8 cellular contexts compared by ENCODE assay signal in genomic region chr20:297098-297924, GRCh38. TPM values are rescaled to one million over a fixed set of nuclear protein-coding genes. Genes with fewer than 3 reads are reported as not detected.
DNase-seq lines count a peak whose midpoint lies in the region; ATAC-seq and TF ChIP-seq lines count a peak whose summit lies in the region.

ZCCHC3 (plus strand) TSS chr20:297570; CDS start chr20:297587, 17 bp downstream.

- peaks cover 6% of the 10 kb centered on the region for H3K36me3 ChIP-seq in CD8-positive, alpha-beta memory T cell (ENCODE audit: insufficient read depth, low read length)
- H3K36me3 ChIP-seq in ectodermal cell (ENCODE audit: control insufficient read depth, insufficient read depth, low read length) = no peaks in the 10 kb centered on the region
- no peaks in the 10 kb centered on the region for H3K36me3 ChIP-seq in lower lobe of right lung

- peak; percentile 75 for ATAC-seq in GM19438 (IDR thresholded peaks at IDR 0.05; ENCODE audit: low read depth, unreplicated experiment)
- ATAC-seq in HG03575 (IDR thresholded peaks at IDR 0.05; ENCODE audit: extremely low read depth, insufficient number of reproducible peaks, low FRiP score, unreplicated experiment) = peak; percentile 43
- peak; percentile 86 for ATAC-seq in activated CD8-positive, alpha-beta T cell treated with anti-CD3 and anti-CD28 coated beads for 36 hours
- peak; percentile 92 to 94 for ATAC-seq in lower lobe of right lung

- H3K27me3 Mint-ChIP-seq in CD8-positive, alpha-beta memory T cell = peaks cover 0 to 2% of the 10 kb centered on the region in 2 donors
- no peaks in the 10 kb centered on the region for H3K27me3 Mint-ChIP-seq in activated CD8-positive, alpha-beta T cell treated with anti-CD3 and anti-CD28 coated beads for 36 hours

- DNase-seq in CD8-positive, alpha-beta memory T cell = peak; percentile 73 to 89 (median 81)
- DNase-seq in NCI-H82 (lab: John Stamatoyannopoulos, UW) (peak; percentile 95), lower lobe of right lung (peak; percentile 94)
- peak; percentile 90 for DNase-seq in activated CD8-positive, alpha-beta T cell treated with anti-CD3 and anti-CD28 coated beads for 36 hours
- DNase-seq in stimulated activated CD4-positive, alpha-beta T cell treated with anti-CD3 and anti-CD28 coated beads, TNF-alpha, amount 100 ng/mL, for 24 hours (ENCODE audit: low read depth in 3 of 3) = peak; percentile 66 to 82 (median 72)

- TF ChIP-seq CTCF in activated CD8-positive, alpha-beta T cell treated with anti-CD3 and anti-CD28 coated beads for 36 hours (IDR thresholded peaks at IDR 0.05) = no peak
- peak; percentile 32 for TF ChIP-seq CTCF in lower lobe of right lung (IDR thresholded peaks at IDR 0.05)

- H3K27me3 ChIP-seq in CD8-positive, alpha-beta memory T cell (ENCODE audit: insufficient read depth, low read length, poor library complexity, severe bottlenecking) = no peaks in the 10 kb centered on the region
- peaks cover 10% of the 10 kb centered on the region for H3K27me3 ChIP-seq in ectodermal cell (ENCODE audit: control insufficient read depth, insufficient read depth, low read length, poor library complexity, severe bottlenecking)
- no peaks in the 10 kb centered on the region for H3K27me3 ChIP-seq in lower lobe of right lung (ENCODE audit: low read depth)

- peak within 1 kb of the TSS; percentile 96 to 100 (median 99) for H3K4me3 Mint-ChIP-seq in CD8-positive, alpha-beta memory T cell
- H3K4me3 Mint-ChIP-seq in activated CD8-positive, alpha-beta T cell treated with anti-CD3 and anti-CD28 coated beads for 36 hours = peak within 1 kb of the TSS; percentile 99

- H3K9me3 ChIP-seq in CD8-positive, alpha-beta memory T cell (ENCODE audit: low read length) = no peaks in the 10 kb centered on the region
- H3K9me3 ChIP-seq in ectodermal cell (ENCODE audit: control insufficient read depth, low read length) = no peaks in the 10 kb centered on the region
- H3K9me3 ChIP-seq in lower lobe of right lung = no peaks in the 10 kb centered on the region

- peaks cover 0 to 4% (median 0%) of the 10 kb centered on the region in 5 donors for H3K9me3 Mint-ChIP-seq in CD8-positive, alpha-beta memory T cell
- H3K9me3 Mint-ChIP-seq in activated CD8-positive, alpha-beta T cell treated with anti-CD3 and anti-CD28 coated beads for 36 hours = no peaks in the 10 kb centered on the region

- H3K4me1 ChIP-seq in CD8-positive, alpha-beta memory T cell (ENCODE audit: insufficient read depth, low read length) = peaks cover 26% of the 10 kb centered on the region
- H3K4me1 ChIP-seq in ectodermal cell (ENCODE audit: control insufficient read depth, insufficient read depth, low read length) (peaks cover 31% of the 10 kb centered on the region), lower lobe of right lung (peaks cover 44% of the 10 kb centered on the region)

- peak within 1 kb of the TSS; percentile 95 for H3K4me3 ChIP-seq in CD8-positive, alpha-beta memory T cell (ENCODE audit: low read length)
- H3K4me3 ChIP-seq in ectodermal cell (ENCODE audit: insufficient read depth, low read depth, low read length) (peak within 1 kb of the TSS; percentile 86), lower lobe of right lung (peak within 1 kb of the TSS; percentile 76)

- H3K36me3 Mint-ChIP-seq in CD8-positive, alpha-beta memory T cell = peaks cover 0 to 24% (median 2%) of the 10 kb centered on the region in 3 donors
- H3K36me3 Mint-ChIP-seq in activated CD8-positive, alpha-beta T cell treated with anti-CD3 and anti-CD28 coated beads for 36 hours (ENCODE audit: low read depth) = peaks cover 38% of the 10 kb centered on the region

- CTCF ChIA-PET in CD8-positive, alpha-beta memory T cell (lab: Charles Lee) = interaction anchor here (0.9 to 3.4 kb wide), 6 partner anchors 12 to 34 kb away, joined by 3 to 17 read pairs (median 8); partner anchors contain the start of gene SOX12
- CTCF ChIA-PET in activated CD8-positive, alpha-beta T cell treated with anti-CD3 and anti-CD28 coated beads for 36 hours (lab: Charles Lee) = interaction anchor here (0.5 to 2.8 kb wide), 5 partner anchors 12 to 102 kb away, joined by 3 to 10 read pairs (median 3); partner anchors contain the start of gene SOX12

- H3K4me1 Mint-ChIP-seq in CD8-positive, alpha-beta memory T cell = peaks cover 39 to 45% (median 45%) of the 10 kb centered on the region in 3 donors
- peaks cover 41% of the 10 kb centered on the region for H3K4me1 Mint-ChIP-seq in activated CD8-positive, alpha-beta T cell treated with anti-CD3 and anti-CD28 coated beads for 36 hours (ENCODE audit: low read depth)

- POLR2A ChIA-PET in CD8-positive, alpha-beta memory T cell (lab: Charles Lee) = interaction anchor here (0.7 to 4.5 kb wide), 6 partner anchors 13 to 33 kb away, joined by 3 to 62 read pairs (median 4); partner anchors contain the start of gene SOX12
- POLR2A ChIA-PET in activated CD8-positive, alpha-beta T cell treated with anti-CD3 and anti-CD28 coated beads for 36 hours (lab: Charles Lee) = interaction anchor here (1.2 to 9.1 kb wide), 5 partner anchors 9 to 70 kb away, joined by 3 to 94 read pairs (median 13); partner anchors contain the start of genes DEFB129 and SOX12

- 1% methylated on average over 99 of the region's 99 CpGs for WGBS in ectodermal cell, 2 experiments

- intact Hi-C loops in activated CD8-positive, alpha-beta T cell treated with anti-CD3 and anti-CD28 coated beads for 36 hours (cut with micrococcal nuclease) = loop anchor here (5.0 kb wide), 1 partner anchor 35 kb away; no protein-coding TSS in a partner anchor
- intact Hi-C loops in lower lobe of right lung (cut with DNase I) = no loop called here

- H3K27ac ChIP-seq in CD8-positive, alpha-beta memory T cell (ENCODE audit: low read depth, low read length) = peak within 1 kb of the TSS; percentile 84
- H3K27ac ChIP-seq in ectodermal cell (ENCODE audit: insufficient read depth, low read depth, low read length, poor library complexity, severe bottlenecking) = peak within 1 kb of the TSS; percentile 63
- H3K27ac ChIP-seq in lower lobe of right lung = peak within 1 kb of the TSS; percentile 99

- H3K27ac Mint-ChIP-seq in CD8-positive, alpha-beta memory T cell = peak within 1 kb of the TSS; percentile 98 to 100 (median 99)
- peak within 1 kb of the TSS; percentile 98 for H3K27ac Mint-ChIP-seq in activated CD8-positive, alpha-beta T cell treated with anti-CD3 and anti-CD28 coated beads for 36 hours

RNA-seq across cellular contexts. Expression of gene ZCCHC3, which starts in this region (rescaled TPM):
- total RNA-seq in CD8-positive, alpha-beta memory T cell = 10 to 100 TPM; 25.3 to 25.4 TPM
- 14.1 TPM for polyA plus RNA-seq in CD8-positive, alpha-beta memory T cell
- 10 to 100 TPM; 17.8 to 18.0 TPM for total RNA-seq in activated CD8-positive, alpha-beta T cell treated with anti-CD3 and anti-CD28 coated beads for 36 hours
- 54.6 TPM for polyA plus RNA-seq in ectodermal cell (2013, experiment 1 of 4)
- polyA plus RNA-seq in ectodermal cell (2013, experiment 2 of 4) = 50.3 TPM
- 42.8 TPM for polyA plus RNA-seq in ectodermal cell (2013, experiment 3 of 4)
- 44.4 TPM for polyA plus RNA-seq in ectodermal cell (2013, experiment 4 of 4)
- 15.6 TPM for total RNA-seq in lower lobe of right lung

Comparison
In these comparisons a context has a peak if more than half of its experiments do, and no peak if none do; other contexts are left out.
1. Peak in every context shown above with its lines: DNase-seq, ATAC-seq, H3K4me3 ChIP-seq and H3K27ac ChIP-seq.
2. ATAC-seq: peak in every context shown above with its lines; median percentile 93 in lower lobe of right lung; 86 in activated CD8-positive, alpha-beta T cell treated with anti-CD3 and anti-CD28 coated beads for 36 hours; 75 in GM19438; 43 in HG03575.